11 cellular contexts compared by ENCODE assay signal in genomic region chr15:68672781-68673205, GRCh38.
DNase-seq lines count a peak whose midpoint lies in the region; ATAC-seq, FAIRE-seq and TF ChIP-seq lines count a peak whose summit lies in the region.
"Had no signal": no experiment of that assay in that cellular context is flagged by ENCODE, and none has a peak within 500 bp of the region (broad histone marks: within the 10 kb centered on the region; RNA-seq: fewer than 3 reads in every experiment).

No MANE protein-coding gene starts in this region.

- no peaks in the 10 kb centered on the region for H3K9me3 ChIP-seq in left ventricle myocardium inferior (replicated peaks)
- H3K9me3 ChIP-seq in OCI-LY1 (ENCODE audit: low read length) = no peaks in the 10 kb centered on the region
- H3K9me3 ChIP-seq: mucosa of descending colon, thoracic aorta had no signal

- H3F3A ChIP-seq in OCI-LY1 (ENCODE audit: insufficient read depth, low read length) = no peaks in the 10 kb centered on the region

- H3K27ac ChIP-seq in left ventricle myocardium inferior (replicated peaks) (no peak overlapping the region), OCI-LY1 (ENCODE audit: low read depth, low read length, poor library complexity, severe bottlenecking) (no peak overlapping the region), foreskin keratinocyte (no peak overlapping the region)
- H3K27ac ChIP-seq: thoracic aorta had no signal

- DNase-seq in left ventricle myocardium inferior = no peak
- no peak for DNase-seq in Right ventricle myocardium superior
- DNase-seq in foreskin keratinocyte = no peak
- DNase-seq in urothelium cell line (ENCODE audit: low spot score) = no peak
- DNase-seq in activated naive CD4-positive, alpha-beta T cell treated with Interleukin-2 at 50 U/mL for 16 hours = no peak
- DNase-seq: activated CD4-positive, alpha-beta memory T cell treated with anti-CD3 and anti-CD28 coated beads for 36 hours; mucosa of descending colon had no signal

- H3K4me3 ChIP-seq in left ventricle myocardium inferior (no peak overlapping the region), OCI-LY1 (ENCODE audit: low read depth, low read length, poor library complexity, severe bottlenecking) (no peak overlapping the region)
- H3K4me3 ChIP-seq: mucosa of descending colon, thoracic aorta had no signal

- H3K9me2 ChIP-seq in OCI-LY1 (ENCODE audit: low read depth, low read length) = no peaks in the 10 kb centered on the region

- H4K20me1 ChIP-seq in OCI-LY1 (ENCODE audit: insufficient read depth, low read length) = no peaks in the 10 kb centered on the region

- no peaks in the 10 kb centered on the region for H3K79me2 ChIP-seq in OCI-LY1 (ENCODE audit: insufficient read depth, low read length)

- no peak overlapping the region for H3K9ac ChIP-seq in OCI-LY1 (ENCODE audit: low read length)

- no peaks in the 10 kb centered on the region for H3K27me3 ChIP-seq in left ventricle myocardium inferior (ENCODE audit: low read depth)
- H3K27me3 ChIP-seq in OCI-LY1 (ENCODE audit: insufficient read depth, low read length) = no peaks in the 10 kb centered on the region
- H3K27me3 ChIP-seq in foreskin keratinocyte = no peaks in the 10 kb centered on the region

- peak; percentile 41 for TF ChIP-seq CTCF in left ventricle myocardium inferior (IDR thresholded peaks at IDR 0.05; ENCODE audit: borderline replicate concordance)
- peak; percentile 34; the same call in 1 of the 2 replicates for TF ChIP-seq CTCF in OCI-LY1 (IDR thresholded peaks at IDR 0.05; ENCODE audit: low read length)
- peak; percentile 49 for TF ChIP-seq CTCF in foreskin keratinocyte (conservative IDR thresholded peaks at IDR 0.05)

- no peak overlapping the region for H3K4me2 ChIP-seq in OCI-LY1 (ENCODE audit: low read length)

- peak; percentile 90 for FAIRE-seq in urothelium cell line (lab: Jason Lieb, UNC)

- intact Hi-C loops in left ventricle myocardium inferior (cut with micrococcal nuclease) = loop anchor here (5.0 kb wide), 2 partner anchors 95 to 115 kb away; partner anchors contain the start of gene CORO2B
- intact Hi-C loops in Right ventricle myocardium superior (cut with DNase I) = loop anchor here (5.0 kb wide), 3 partner anchors 95 to 205 kb away; partner anchors contain the start of gene CORO2B

- H3K36me3 ChIP-seq in left ventricle myocardium inferior (no peaks in the 10 kb centered on the region), OCI-LY1 (ENCODE audit: insufficient read depth, low read length) (no peaks in the 10 kb centered on the region)
- H3K36me3 ChIP-seq: thoracic aorta had no signal

- H3K4me1 ChIP-seq in left ventricle myocardium inferior (peaks cover 25% of the 10 kb centered on the region), OCI-LY1 (ENCODE audit: insufficient read depth, low read length, severe bottlenecking) (no peaks in the 10 kb centered on the region), foreskin keratinocyte (peaks cover 9% of the 10 kb centered on the region)

- ATAC-seq in Right ventricle myocardium superior (ENCODE audit: poor library complexity) (no peak), foreskin keratinocyte (no peak), HG03196 (IDR thresholded peaks at IDR 0.05; ENCODE audit: unreplicated experiment) (no peak), GM21367 (IDR thresholded peaks at IDR 0.05; ENCODE audit: unreplicated experiment) (no peak)
- ATAC-seq: mucosa of descending colon had no signal

- H2AFZ ChIP-seq in OCI-LY1 (ENCODE audit: low read length) = no peak overlapping the region
